10 cellular contexts compared by ENCODE assay signal in the genomic region with DNA sequence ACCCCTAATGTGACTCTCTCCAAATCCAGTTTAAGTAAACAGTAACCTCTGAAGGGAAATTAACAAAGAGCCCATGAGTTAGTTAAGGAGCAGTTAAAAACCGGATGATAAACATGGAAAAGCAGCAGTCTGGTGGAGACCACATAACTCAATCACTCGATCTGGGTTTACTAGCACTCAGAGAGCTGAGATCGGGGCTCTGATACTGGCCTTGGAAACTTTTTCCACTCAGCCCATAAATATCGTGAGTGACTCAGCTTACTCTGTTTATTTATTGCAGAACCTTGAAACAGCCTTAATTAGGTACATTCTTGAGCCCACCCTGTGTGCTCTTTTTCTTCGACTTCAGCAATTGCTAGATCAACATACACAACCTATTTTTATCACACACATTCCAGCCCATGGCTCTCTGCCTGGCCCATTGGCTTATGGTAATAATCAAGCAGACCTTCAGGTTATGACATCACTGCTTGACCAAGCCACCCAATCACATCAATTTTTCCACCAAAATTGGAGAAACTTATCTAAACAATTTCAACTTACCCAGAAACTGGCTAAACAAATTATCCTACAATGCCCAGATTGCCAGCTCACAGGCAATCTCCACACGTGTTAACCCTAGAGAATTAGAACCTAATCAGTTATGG.
DNase-seq lines count a peak whose midpoint lies in the region; FAIRE-seq and TF ChIP-seq lines count a peak whose summit lies in the region.
"Had no signal": no experiment of that assay in that cellular context is flagged by ENCODE, and none has a peak within 500 bp of the region (broad histone marks: within the 10 kb centered on the region; RNA-seq: fewer than 3 reads in every experiment).

No MANE protein-coding gene starts in this region.

- FAIRE-seq in GM12891 (lab: Jason Lieb, UNC): no peak

- H3K4me1 ChIP-seq in HEK293 (ENCODE audit: control insufficient read depth, insufficient read depth, low read length) (peaks cover 4% of the 10 kb centered on the region; the same call in 1 of the 2 replicates), ascending aorta (peaks cover 11 to 19% of the 10 kb centered on the region in 2 donors)

- peak overlapping the region; percentile 47; the same call in 1 of the 2 replicates for H3K27ac ChIP-seq in HEK293 (ENCODE audit: extremely low read depth, low read depth, low read length)
- H3K27ac ChIP-seq in ascending aorta: peak overlapping the region; percentile 66 to 82
- H3K27ac ChIP-seq: VCaP had no signal

- H3K27me3 ChIP-seq in ascending aorta: no peaks in the 10 kb centered on the region

- POLR2A ChIA-PET in HEK293 (lab: Yijun Ruan, JAX): no interaction called here

- no peak for TF ChIP-seq CTCF in HEK293 (tag by site-specific recombination; IDR thresholded peaks at IDR 0.05)
- TF ChIP-seq CTCF in ascending aorta (IDR thresholded peaks at IDR 0.05): no peak

- H3K9me3 ChIP-seq in HEK293 (ENCODE audit: control insufficient read depth, insufficient read depth, low read depth, low read length) (no peaks in the 10 kb centered on the region), ascending aorta (no peaks in the 10 kb centered on the region)

- no peak overlapping the region for H3K4me3 ChIP-seq in HEK293 (ENCODE audit: low read depth, low read length)
- H3K4me3 ChIP-seq in ascending aorta: peak overlapping the region in 1 of 2 donors; percentile 42

- CTCF ChIA-PET in HEK293 (lab: Yijun Ruan, JAX): no interaction called here

- no peak for TF ChIP-seq POLR2A in GM12891 (IDR thresholded peaks at IDR 0.05; ENCODE audit: low read depth, low read length)

- intact Hi-C loops in ascending aorta (cut with DNase I): loop anchor here (5.0 kb wide), 4 partner anchors 205 to 1140 kb away; a partner anchor contains a TSS

- DNase-seq in A172 (ENCODE audit: low spot score) (peak; percentile 68), ascending aorta (ENCODE audit: low spot score in 2 of 2) (peak; percentile 50 to 92), islet precursor cell (peak; percentile 75), GM12891 (ENCODE audit: insufficient read length, low spot score) (no peak), GM03348 (ENCODE audit: low spot score) (no peak), HuH-7 (ENCODE audit: low spot score) (no peak), NCI-H2081 treated with DMSO at 0.1 percent for 48 hours (lab: John Stamatoyannopoulos, UW) (no peak)
- DNase-seq: NCI-H1930 had no signal

- H3K36me3 ChIP-seq in HEK293 (ENCODE audit: control insufficient read depth in 2 of 2, insufficient read depth in 1 of 2, low read length in 2 of 2) (no peaks in the 10 kb centered on the region), ascending aorta (no peaks in the 10 kb centered on the region)

TF ChIP-seq in HEK293, 187 proteins besides CTCF, POLR2A, EP300 and RAD21 (continues in another document):
- no peak for TF ChIP-seq ZNF558 (tag by site-specific recombination; IDR thresholded peaks at IDR 0.05)
- TF ChIP-seq, protein P1, sequence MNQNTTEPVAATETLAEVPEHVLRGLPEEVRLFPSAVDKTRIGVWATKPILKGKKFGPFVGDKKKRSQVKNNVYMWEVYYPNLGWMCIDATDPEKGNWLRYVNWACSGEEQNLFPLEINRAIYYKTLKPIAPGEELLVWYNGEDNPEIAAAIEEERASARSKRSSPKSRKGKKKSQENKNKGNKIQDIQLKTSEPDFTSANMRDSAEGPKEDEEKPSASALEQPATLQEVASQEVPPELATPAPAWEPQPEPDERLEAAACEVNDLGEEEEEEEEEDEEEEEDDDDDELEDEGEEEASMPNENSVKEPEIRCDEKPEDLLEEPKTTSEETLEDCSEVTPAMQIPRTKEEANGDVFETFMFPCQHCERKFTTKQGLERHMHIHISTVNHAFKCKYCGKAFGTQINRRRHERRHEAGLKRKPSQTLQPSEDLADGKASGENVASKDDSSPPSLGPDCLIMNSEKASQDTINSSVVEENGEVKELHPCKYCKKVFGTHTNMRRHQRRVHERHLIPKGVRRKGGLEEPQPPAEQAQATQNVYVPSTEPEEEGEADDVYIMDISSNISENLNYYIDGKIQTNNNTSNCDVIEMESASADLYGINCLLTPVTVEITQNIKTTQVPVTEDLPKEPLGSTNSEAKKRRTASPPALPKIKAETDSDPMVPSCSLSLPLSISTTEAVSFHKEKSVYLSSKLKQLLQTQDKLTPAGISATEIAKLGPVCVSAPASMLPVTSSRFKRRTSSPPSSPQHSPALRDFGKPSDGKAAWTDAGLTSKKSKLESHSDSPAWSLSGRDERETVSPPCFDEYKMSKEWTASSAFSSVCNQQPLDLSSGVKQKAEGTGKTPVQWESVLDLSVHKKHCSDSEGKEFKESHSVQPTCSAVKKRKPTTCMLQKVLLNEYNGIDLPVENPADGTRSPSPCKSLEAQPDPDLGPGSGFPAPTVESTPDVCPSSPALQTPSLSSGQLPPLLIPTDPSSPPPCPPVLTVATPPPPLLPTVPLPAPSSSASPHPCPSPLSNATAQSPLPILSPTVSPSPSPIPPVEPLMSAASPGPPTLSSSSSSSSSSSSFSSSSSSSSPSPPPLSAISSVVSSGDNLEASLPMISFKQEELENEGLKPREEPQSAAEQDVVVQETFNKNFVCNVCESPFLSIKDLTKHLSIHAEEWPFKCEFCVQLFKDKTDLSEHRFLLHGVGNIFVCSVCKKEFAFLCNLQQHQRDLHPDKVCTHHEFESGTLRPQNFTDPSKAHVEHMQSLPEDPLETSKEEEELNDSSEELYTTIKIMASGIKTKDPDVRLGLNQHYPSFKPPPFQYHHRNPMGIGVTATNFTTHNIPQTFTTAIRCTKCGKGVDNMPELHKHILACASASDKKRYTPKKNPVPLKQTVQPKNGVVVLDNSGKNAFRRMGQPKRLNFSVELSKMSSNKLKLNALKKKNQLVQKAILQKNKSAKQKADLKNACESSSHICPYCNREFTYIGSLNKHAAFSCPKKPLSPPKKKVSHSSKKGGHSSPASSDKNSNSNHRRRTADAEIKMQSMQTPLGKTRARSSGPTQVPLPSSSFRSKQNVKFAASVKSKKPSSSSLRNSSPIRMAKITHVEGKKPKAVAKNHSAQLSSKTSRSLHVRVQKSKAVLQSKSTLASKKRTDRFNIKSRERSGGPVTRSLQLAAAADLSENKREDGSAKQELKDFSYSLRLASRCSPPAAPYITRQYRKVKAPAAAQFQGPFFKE (tag by site-specific recombination; IDR thresholded peaks at IDR 0.05; ENCODE audit: borderline replicate concordance): no peak
- TF ChIP-seq ZNF610 (tag by site-specific recombination; IDR thresholded peaks at IDR 0.05; ENCODE audit: borderline replicate concordance): peak; percentile 58; the same call in 1 of the 2 replicates

TF ChIP-seq in GM12891, 5 proteins besides CTCF, POLR2A, EP300 and RAD21:
- no peak for TF ChIP-seq TAF1 (IDR thresholded peaks at IDR 0.05; ENCODE audit: low read depth, low read length)
- TF ChIP-seq POU2F2 (IDR thresholded peaks at IDR 0.05; ENCODE audit: low read depth, low read length): no peak
- TF ChIP-seq POLR2AphosphoS5 (IDR thresholded peaks at IDR 0.05; ENCODE audit: low read depth, low read length): no peak
- TF ChIP-seq SPI1 (IDR thresholded peaks at IDR 0.05; ENCODE audit: low read depth, low read length): no peak
- no peak for TF ChIP-seq PAX5 (IDR thresholded peaks at IDR 0.05; ENCODE audit: insufficient read depth, low read length, severe bottlenecking)

Comparison
In these comparisons a context has a peak if more than half of its experiments do, and no peak if none do; other contexts are left out.
1. DNase-seq: peak in A172 (single experiment), ascending aorta (2 of 2) and islet precursor cell (single experiment); none in GM12891 (single experiment), GM03348 (single experiment), HuH-7 (single experiment) and NCI-H2081 treated with DMSO at 0.1 percent for 48 hours (single experiment).